10 cellular contexts compared by ENCODE assay signal in genomic region chr15:31012455-31012854, GRCh38.
"Had no signal": no experiment of that assay in that cellular context is flagged by ENCODE, and none has a peak within 500 bp of the region (broad histone marks: within the 10 kb centered on the region; RNA-seq: fewer than 3 reads in every experiment).

No MANE protein-coding gene starts in this region.

- ATAC-seq: GM23338, K562 had no signal

- H2AFZ ChIP-seq: GM23338 had no signal

- H3K4me2 ChIP-seq: GM23338 had no signal

- H3K4me3 Mint-ChIP-seq: GM23338, H9, HFFc6 had no signal

- H3K27ac Mint-ChIP-seq: GM23338, H9, HFFc6 had no signal

- FAIRE-seq: H1, H54, K562 had no signal

- H3K9me3 Mint-ChIP-seq: GM23338 had no signal

- H3K4me3 ChIP-seq: GM23338, K562 had no signal

- DNase-seq: H9, HCEC 1CT, HFFc6, IMR-90, KG1 had no signal

- H3K27ac ChIP-seq: HL-60 had no signal
